In genomic region chr5:1708592-1709141, GRCh38 we compare ENCODE assay signal across 25 cellular contexts.
DNase-seq lines count a peak whose midpoint lies in the region; ATAC-seq, FAIRE-seq and TF ChIP-seq lines count a peak whose summit lies in the region.
"Had no signal": no experiment of that assay in that cellular context is flagged by ENCODE, and none has a peak within 500 bp of the region (broad histone marks: within the 10 kb centered on the region; RNA-seq: fewer than 3 reads in every experiment).

No MANE protein-coding gene starts in this region.

- POLR2A ChIA-PET in naive thymus-derived CD8-positive, alpha-beta T cell (lab: Charles Lee): interaction anchor here (1.4 kb wide), 1 partner anchor 92 kb away, joined by 5 read pairs; the partner anchor contains the start of gene NDUFS6
- POLR2A ChIA-PET in RWPE1 (lab: Yijun Ruan, JAX; ENCODE audit: low non-redundant PET): no interaction called here

- DNase-seq in activated naive CD4-positive, alpha-beta T cell treated with anti-CD3 and anti-CD28 coated beads, Interleukin-2, amount 10 ng/mL, durations not matched to agents 7 days and 5 days: no peak
- peak; percentile 54 for DNase-seq in coronary artery (ENCODE audit: low spot score)
- peak in 1 of 10 donors; percentile 11 for DNase-seq in naive thymus-derived CD8-positive, alpha-beta T cell
- no peak for DNase-seq in urothelium cell line (ENCODE audit: low spot score)
- DNase-seq in NAMALWA (ENCODE audit: low spot score): no peak
- no peak for DNase-seq in RWPE1 (ENCODE audit: low spot score)
- DNase-seq: activated effector memory CD4-positive, alpha-beta T cell treated with Interleukin-2 at 50 U/mL for 16 hours; activated T-cell treated with anti-CD3 and anti-CD28 coated beads for 4 hours; caudate nucleus; CD4-positive, alpha-beta T cell; KG1; lower lobe of right lung; NCI-H1417 treated with DMSO at 0.1 percent for 48 hours; NCI-H2029 treated with DMSO at 0.1 percent for 48 hours; NCI-H524 treated with DMSO at 0.1 percent for 48 hours; pancreas; PC-3; Right ventricle myocardium superior had no signal

- no peaks in the 10 kb centered on the region for H3K36me3 Mint-ChIP-seq in activated naive CD4-positive, alpha-beta T cell treated with anti-CD3 and anti-CD28 coated beads, Interleukin-2, amount 50 U/mL, for 24 hours
- H3K36me3 Mint-ChIP-seq in activated naive CD4-positive, alpha-beta T cell treated with anti-CD3 and anti-CD28 coated beads, Interleukin-2, amount 10 ng/mL, durations not matched to agents 7 days and 5 days: no peaks in the 10 kb centered on the region
- H3K36me3 Mint-ChIP-seq in naive thymus-derived CD8-positive, alpha-beta T cell: peaks cover 0 to 5% (median 0%) of the 10 kb centered on the region in 3 donors
- H3K36me3 Mint-ChIP-seq: natural killer cell treated with Interleukin-12 subunit alpha and Interleukin-12 subunit beta and Interleukin-15 and Interleukin-18, amount 100 ng/mL, for 72 hours; stimulated activated memory B cell treated with anti-CD40 and anti-IgM and Interleukin-4, amounts not matched to agents 10 μg/mL and 1 μg/mL and 100 μg/mL, for 72 hours had no signal

- peaks cover 11% of the 10 kb centered on the region for H3K4me1 Mint-ChIP-seq in activated naive CD4-positive, alpha-beta T cell treated with anti-CD3 and anti-CD28 coated beads, Interleukin-2, amount 50 U/mL, for 24 hours
- H3K4me1 Mint-ChIP-seq in activated naive CD4-positive, alpha-beta T cell treated with anti-CD3 and anti-CD28 coated beads, Interleukin-2, amount 10 ng/mL, durations not matched to agents 7 days and 5 days: peaks cover 15% of the 10 kb centered on the region
- H3K4me1 Mint-ChIP-seq in naive thymus-derived CD8-positive, alpha-beta T cell: peaks cover 9 to 13% (median 11%) of the 10 kb centered on the region in 4 donors

- no peak overlapping the region for H3K4me3 ChIP-seq in coronary artery
- H3K4me3 ChIP-seq: lower lobe of right lung, pancreas, upper lobe of left lung had no signal

- H3K27ac Mint-ChIP-seq in activated naive CD4-positive, alpha-beta T cell treated with anti-CD3 and anti-CD28 coated beads, Interleukin-2, amount 50 U/mL, for 24 hours: no peak overlapping the region
- no peak overlapping the region for H3K27ac Mint-ChIP-seq in activated naive CD4-positive, alpha-beta T cell treated with anti-CD3 and anti-CD28 coated beads, Interleukin-2, amount 10 ng/mL, durations not matched to agents 7 days and 5 days
- H3K27ac Mint-ChIP-seq in naive thymus-derived CD8-positive, alpha-beta T cell: peak overlapping the region in 8 of 10 donors; percentile 17 to 93 (median 81)
- H3K27ac Mint-ChIP-seq: natural killer cell treated with Interleukin-12 subunit alpha and Interleukin-12 subunit beta and Interleukin-15 and Interleukin-18, amount 100 ng/mL, for 72 hours; stimulated activated memory B cell treated with anti-CD40 and anti-IgM and Interleukin-4, amounts not matched to agents 10 μg/mL and 1 μg/mL and 100 μg/mL, for 72 hours had no signal

- no peaks in the 10 kb centered on the region for H3K27me3 Mint-ChIP-seq in activated naive CD4-positive, alpha-beta T cell treated with anti-CD3 and anti-CD28 coated beads, Interleukin-2, amount 50 U/mL, for 24 hours
- no peaks in the 10 kb centered on the region for H3K27me3 Mint-ChIP-seq in activated naive CD4-positive, alpha-beta T cell treated with anti-CD3 and anti-CD28 coated beads, Interleukin-2, amount 10 ng/mL, durations not matched to agents 7 days and 5 days
- H3K27me3 Mint-ChIP-seq in naive thymus-derived CD8-positive, alpha-beta T cell: peaks cover 0 to 63% (median 26%) of the 10 kb centered on the region in 5 donors

- CTCF ChIA-PET in activated naive CD4-positive, alpha-beta T cell treated with anti-CD3 and anti-CD28 coated beads, Interleukin-2, amount 10 ng/mL, durations not matched to agents 7 days and 5 days (lab: Charles Lee): no interaction called here
- CTCF ChIA-PET in RWPE1 (lab: Yijun Ruan, JAX): no interaction called here

- ATAC-seq in naive thymus-derived CD8-positive, alpha-beta T cell: no peak
- ATAC-seq in HG03097 (IDR thresholded peaks at IDR 0.05; ENCODE audit: low FRiP score, unreplicated experiment): no peak
- ATAC-seq: esophagus mucosa; pancreas; PC-3; stimulated activated memory B cell treated with anti-CD40 and anti-IgM and Interleukin-4, amounts not matched to agents 10 μg/mL and 1 μg/mL and 100 μg/mL, for 72 hours had no signal

- peak; percentile 79 for FAIRE-seq in urothelium cell line (lab: Jason Lieb, UNC)
- FAIRE-seq: pancreas had no signal

- H3K9me3 Mint-ChIP-seq in activated naive CD4-positive, alpha-beta T cell treated with anti-CD3 and anti-CD28 coated beads, Interleukin-2, amount 50 U/mL, for 24 hours: no peaks in the 10 kb centered on the region
- H3K9me3 Mint-ChIP-seq in activated naive CD4-positive, alpha-beta T cell treated with anti-CD3 and anti-CD28 coated beads, Interleukin-2, amount 10 ng/mL, durations not matched to agents 7 days and 5 days: no peaks in the 10 kb centered on the region
- H3K9me3 Mint-ChIP-seq in naive thymus-derived CD8-positive, alpha-beta T cell: peaks cover 0 to 1% (median 0%) of the 10 kb centered on the region in 9 donors
- H3K9me3 Mint-ChIP-seq: CD4-positive, alpha-beta T cell; natural killer cell treated with Interleukin-12 subunit alpha and Interleukin-12 subunit beta and Interleukin-15 and Interleukin-18, amount 100 ng/mL, for 72 hours had no signal

- no peak overlapping the region for H3K27ac ChIP-seq in coronary artery
- H3K27ac ChIP-seq in RWPE1: no peak overlapping the region
- H3K27ac ChIP-seq: HL-60, lower lobe of right lung, pancreas, upper lobe of left lung had no signal

- TF ChIP-seq CTCF in coronary artery (IDR thresholded peaks at IDR 0.05) (no peak), RWPE1 (conservative IDR thresholded peaks at IDR 0.05; ENCODE audit: low read depth) (no peak)

- peak overlapping the region; percentile 77 for H3K4me3 Mint-ChIP-seq in activated naive CD4-positive, alpha-beta T cell treated with anti-CD3 and anti-CD28 coated beads, Interleukin-2, amount 50 U/mL, for 24 hours
- H3K4me3 Mint-ChIP-seq in activated naive CD4-positive, alpha-beta T cell treated with anti-CD3 and anti-CD28 coated beads, Interleukin-2, amount 10 ng/mL, durations not matched to agents 7 days and 5 days: no peak overlapping the region
- H3K4me3 Mint-ChIP-seq in naive thymus-derived CD8-positive, alpha-beta T cell: peak overlapping the region in 6 of 10 donors; percentile 28 to 87 (median 68)
- H3K4me3 Mint-ChIP-seq: CD4-positive, alpha-beta T cell; natural killer cell treated with Interleukin-12 subunit alpha and Interleukin-12 subunit beta and Interleukin-15 and Interleukin-18, amount 100 ng/mL, for 72 hours; stimulated activated memory B cell treated with anti-CD40 and anti-IgM and Interleukin-4, amounts not matched to agents 10 μg/mL and 1 μg/mL and 100 μg/mL, for 72 hours had no signal

Comparison
In these comparisons a context has a peak if more than half of its experiments do, and no peak if none do; other contexts are left out.
1. H3K27ac Mint-ChIP-seq: peak in naive thymus-derived CD8-positive, alpha-beta T cell (8 of 10); none in activated naive CD4-positive, alpha-beta T cell treated with anti-CD3 and anti-CD28 coated beads, Interleukin-2, amount 50 U/mL, for 24 hours (single experiment) and activated naive CD4-positive, alpha-beta T cell treated with anti-CD3 and anti-CD28 coated beads, Interleukin-2, amount 10 ng/mL, durations not matched to agents 7 days and 5 days (single experiment).